ENCODE assay signal across 17 cellular contexts in genomic region chr16:85531516-85531915, GRCh38.
DNase-seq lines count a peak whose midpoint lies in the region; ATAC-seq and TF ChIP-seq lines count a peak whose summit lies in the region.
"Had no signal": no experiment of that assay in that cellular context is flagged by ENCODE, and none has a peak within 500 bp of the region (broad histone marks: within the 10 kb centered on the region; RNA-seq: fewer than 3 reads in every experiment).

No MANE protein-coding gene starts in this region.

- peak overlapping the region; percentile 77 for H3K4me2 ChIP-seq in BLaER1
- H3K4me2 ChIP-seq: PC-9 had no signal

- DNase-seq in cardiac muscle cell (ENCODE audit: low read depth in 1 of 2, low spot score in 1 of 2) (no peak), psoas muscle (no peak), NCI-H128 (lab: John Stamatoyannopoulos, UW; ENCODE audit: unreplicated experiment) (no peak)
- DNase-seq: C1 segment of cervical spinal cord, DND-41, NCI-H1417 treated with DMSO at 0.1 percent for 48 hours, NCI-H2029 treated with DMSO at 0.1 percent for 48 hours, NCI-H510A treated with DMSO at 0.1 percent for 48 hours, NCI-H82, PC-9 had no signal

- ATAC-seq in psoas muscle (no peak), GM19455 (IDR thresholded peaks at IDR 0.05; ENCODE audit: unreplicated experiment) (no peak), HG03039 (IDR thresholded peaks at IDR 0.05; ENCODE audit: unreplicated experiment) (no peak), GM18505 (IDR thresholded peaks at IDR 0.05; ENCODE audit: unreplicated experiment) (no peak)
- ATAC-seq: GM12878, K562 had no signal

- H4K20me1 ChIP-seq in BLaER1, result no peaks in the 10 kb centered on the region

- no peak overlapping the region for H3K4me3 ChIP-seq in BLaER1
- no peak overlapping the region for H3K4me3 ChIP-seq in cardiac muscle cell
- H3K4me3 ChIP-seq in liver (ENCODE audit: low read depth in 1 of 3, low read length in 3 of 3), result no peak overlapping the region
- H3K4me3 ChIP-seq in psoas muscle, result no peak overlapping the region
- H3K4me3 ChIP-seq: GM12878, K562, PC-9 had no signal

- TF ChIP-seq POLR2A in GM18505 (IDR thresholded peaks at IDR 0.05; ENCODE audit: borderline replicate concordance, extremely low read depth, insufficient read depth, insufficient read length), result no peak

- WGBS in liver, result 90% methylated on average over 10 of the region's 10 CpGs
- WGBS in psoas muscle, 3 donors, result 73 to 81% (median 77%) methylated on average over 10 of the region's 10 CpGs

- H3K9me3 ChIP-seq in BLaER1 (no peaks in the 10 kb centered on the region), cardiac muscle cell (ENCODE audit: low read depth) (no peaks in the 10 kb centered on the region), liver (ENCODE audit: control insufficient read depth in 4 of 4, low read length in 3 of 4) (no peaks in the 10 kb centered on the region), psoas muscle (no peaks in the 10 kb centered on the region)

- intact Hi-C loops in psoas muscle (cut with DNase I), result no loop called here

- TF ChIP-seq CTCF in cardiac muscle cell (IDR thresholded peaks at IDR 0.05; ENCODE audit: low read depth, low read length), result no peak
- TF ChIP-seq CTCF in liver (IDR thresholded peaks at IDR 0.05; ENCODE audit: low read depth, low read length, missing input control), result no peak
- no peak for TF ChIP-seq CTCF in psoas muscle (IDR thresholded peaks at IDR 0.05)

- H3K4me1 ChIP-seq in BLaER1 (peaks cover 82% of the 10 kb centered on the region), cardiac muscle cell (ENCODE audit: low read depth) (peaks cover 66% of the 10 kb centered on the region), liver (ENCODE audit: control insufficient read depth in 4 of 4, insufficient read depth in 4 of 4, low read length in 3 of 4) (peaks cover 24 to 53% (median 38%) of the 10 kb centered on the region in 4 donors), psoas muscle (peaks cover 12% of the 10 kb centered on the region)

- H3K9ac ChIP-seq in BLaER1 (peak overlapping the region; percentile 69; the same call in 1 of the 2 replicates), liver (ENCODE audit: low read depth in 1 of 2, low read length in 2 of 2) (no peak overlapping the region)

- H3K36me3 ChIP-seq in BLaER1 (no peaks in the 10 kb centered on the region), cardiac muscle cell (no peaks in the 10 kb centered on the region), liver (ENCODE audit: control insufficient read depth in 4 of 4, insufficient read depth in 3 of 4, low read depth in 1 of 4, low read length in 3 of 4) (no peaks in the 10 kb centered on the region), psoas muscle (ENCODE audit: insufficient read depth in 1 of 2, low read depth in 1 of 2) (no peaks in the 10 kb centered on the region)

- TF ChIP-seq RAD21 in liver (IDR thresholded peaks at IDR 0.05), result no peak

- H3K27ac ChIP-seq in BLaER1, result peak overlapping the region; percentile 50; the same call in 1 of the 2 replicates
- H3K27ac ChIP-seq in cardiac muscle cell, result peak overlapping the region; percentile 1
- no peak overlapping the region for H3K27ac ChIP-seq in liver (ENCODE audit: low read depth in 1 of 2, low read length in 2 of 2)
- H3K27ac ChIP-seq in psoas muscle, result peak overlapping the region; percentile 21
- H3K27ac ChIP-seq: PC-9 had no signal

- H3K27me3 ChIP-seq in BLaER1 (no peaks in the 10 kb centered on the region), cardiac muscle cell (no peaks in the 10 kb centered on the region), liver (ENCODE audit: control insufficient read depth in 4 of 4, insufficient read depth in 4 of 4, low read length in 3 of 4) (no peaks in the 10 kb centered on the region), psoas muscle (ENCODE audit: insufficient read depth in 3 of 3, low read length in 2 of 3) (no peaks in the 10 kb centered on the region)

TF ChIP-seq in liver, 16 proteins besides CTCF, POLR2A, EP300 and RAD21:
- peak; percentile 37 for TF ChIP-seq NR2F2 (IDR thresholded peaks at IDR 0.05)
- TF ChIP-seq HNF4G (IDR thresholded peaks at IDR 0.05), result no peak

Comparison
In these comparisons a context has a peak if more than half of its experiments do, and no peak if none do; other contexts are left out.
1. H3K27ac ChIP-seq: peak in BLaER1 (single experiment), cardiac muscle cell (single experiment) and psoas muscle (single experiment); none in liver (0 of 2).